ENCODE assay signal across 24 cellular contexts in the genomic region with DNA sequence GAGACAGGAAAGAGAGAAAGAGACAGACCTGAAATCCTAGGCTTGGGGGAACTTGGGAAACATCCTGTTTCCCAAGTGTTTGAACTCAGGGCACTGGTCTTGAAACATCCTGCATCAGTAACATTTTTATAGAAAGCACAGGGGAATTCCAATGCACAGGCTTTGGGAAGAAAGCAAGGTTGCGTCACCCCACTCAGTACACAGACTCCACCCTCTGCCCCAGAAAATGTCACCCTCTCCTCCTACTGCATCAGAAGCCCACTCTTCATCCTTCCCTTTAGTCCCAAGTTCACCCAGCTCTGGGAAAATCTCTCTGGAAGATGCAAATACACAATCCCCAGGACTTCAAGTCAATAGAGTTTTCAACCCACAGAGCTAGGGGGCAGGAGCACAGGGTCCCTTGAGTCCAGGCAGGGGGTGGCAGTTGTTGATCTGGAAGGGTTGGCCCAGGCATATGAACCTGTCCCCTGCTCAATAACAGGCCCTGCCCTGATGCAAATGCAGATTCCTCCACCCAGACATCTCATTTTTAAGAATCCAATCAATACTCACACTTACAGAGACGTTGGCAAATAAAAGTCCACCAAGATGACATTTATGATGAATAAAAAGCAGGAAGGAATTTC. TPM values are rescaled to one million over a fixed set of nuclear protein-coding genes. Genes with fewer than 3 reads are reported as not detected.
DNase-seq lines count a peak whose midpoint lies in the region; ATAC-seq, FAIRE-seq and TF ChIP-seq lines count a peak whose summit lies in the region.
"Had no signal": no experiment of that assay in that cellular context is flagged by ENCODE, and none has a peak within 500 bp of the region (broad histone marks: within the 10 kb centered on the region; RNA-seq: fewer than 3 reads in every experiment).

No MANE protein-coding gene starts in this region.

- no peaks in the 10 kb centered on the region for H3K79me1 ChIP-seq in IMR-90 (ENCODE audit: low read depth in 1 of 2, low read length in 2 of 2)

- H3K9ac ChIP-seq in IMR-90 (ENCODE audit: low read depth, low read length), result no peak overlapping the region

- no peak overlapping the region for H3K56ac ChIP-seq in IMR-90 (ENCODE audit: extremely low read depth, insufficient read depth, low read length)

- ATAC-seq in IMR-90 (ENCODE audit: low read depth), result no peak
- ATAC-seq in HG03432 (IDR thresholded peaks at IDR 0.05; ENCODE audit: unreplicated experiment), result no peak
- ATAC-seq: gastroesophageal sphincter, GM23338 had no signal

- no peak overlapping the region for H2BK15ac ChIP-seq in IMR-90 (ENCODE audit: low read depth, low read length)

- no peaks in the 10 kb centered on the region for H3K36me3 Mint-ChIP-seq in activated naive CD8-positive, alpha-beta T cell treated with anti-CD3 and anti-CD28 coated beads for 36 hours

- H3K4me1 Mint-ChIP-seq in activated naive CD8-positive, alpha-beta T cell treated with anti-CD3 and anti-CD28 coated beads for 36 hours, result no peaks in the 10 kb centered on the region
- H3K4me1 Mint-ChIP-seq: GM23338 had no signal

- no peak overlapping the region for H4K8ac ChIP-seq in IMR-90 (ENCODE audit: low read depth in 2 of 2, low read length in 2 of 2)

- no peak overlapping the region for H2AK5ac ChIP-seq in IMR-90 (ENCODE audit: low read depth, low read length)

- no peak overlapping the region for H3K14ac ChIP-seq in IMR-90 (replicated peaks; ENCODE audit: low read depth, low read length)

- H2BK5ac ChIP-seq in IMR-90 (ENCODE audit: low read depth, low read length, poor library complexity, severe bottlenecking), result no peak overlapping the region

- no peak for TF ChIP-seq RAD21 in IMR-90 (IDR thresholded peaks at IDR 0.05; ENCODE audit: low read length)

- TF ChIP-seq POLR2A in IMR-90 (IDR thresholded peaks at IDR 0.05; ENCODE audit: low read depth, low read length), result no peak

- H3K27me3 Mint-ChIP-seq in activated naive CD8-positive, alpha-beta T cell treated with anti-CD3 and anti-CD28 coated beads for 36 hours, result no peaks in the 10 kb centered on the region

- TF ChIP-seq CTCF in IMR-90 (conservative IDR thresholded peaks at IDR 0.05; ENCODE audit: low read depth, low read length) (no peak), cardiac fibroblast (IDR thresholded peaks at IDR 0.05; ENCODE audit: low read depth, low read length) (no peak)

- H3K4me1 ChIP-seq in IMR-90 (ENCODE audit: control insufficient read depth, insufficient read depth, low read length), result no peaks in the 10 kb centered on the region
- H3K4me1 ChIP-seq: gastroesophageal sphincter had no signal

- no peak overlapping the region for H3K27ac ChIP-seq in IMR-90 (ENCODE audit: insufficient read depth, low read length)
- H3K27ac ChIP-seq: dorsolateral prefrontal cortex, gastroesophageal sphincter had no signal

- no peak overlapping the region for H3K4me3 Mint-ChIP-seq in activated naive CD8-positive, alpha-beta T cell treated with anti-CD3 and anti-CD28 coated beads for 36 hours
- H3K4me3 Mint-ChIP-seq: GM23338 had no signal

- H3K4ac ChIP-seq in IMR-90 (ENCODE audit: low read depth, low read length), result no peak overlapping the region

- POLR2A ChIA-PET in IMR-90 (lab: Charles Lee; ENCODE audit: unreplicated experiment), result no interaction called here

- no peaks in the 10 kb centered on the region for H4K20me1 ChIP-seq in IMR-90 (ENCODE audit: insufficient read depth, low read length)

- no peak overlapping the region for H2BK20ac ChIP-seq in IMR-90 (ENCODE audit: low read depth, low read length)

- no TSS peak for BruUV-seq in IMR-90 (replicated peaks; lab: Mats Ljungman, UMichigan)

- no peak overlapping the region for H4K5ac ChIP-seq in IMR-90 (ENCODE audit: low read depth, low read length)

- H3K27ac Mint-ChIP-seq in activated naive CD8-positive, alpha-beta T cell treated with anti-CD3 and anti-CD28 coated beads for 36 hours, result no peak overlapping the region
- H3K27ac Mint-ChIP-seq: GM23338 had no signal

- CTCF ChIA-PET in IMR-90 (lab: Yijun Ruan, JAX), result no interaction called here

- dilution Hi-C loops in IMR-90 (cut with HindIII; ENCODE audit: low sequenced_read_pairs, unreplicated experiment), result no loop called here

- no peak overlapping the region for H3K4me3 ChIP-seq in IMR-90 (ENCODE audit: insufficient read depth, low read depth, low read length)
- H3K4me3 ChIP-seq in cardiac fibroblast (replicated peaks in 1 of 2; ENCODE audit: low read depth in 2 of 2, low read length in 2 of 2), result no peak overlapping the region
- H3K4me3 ChIP-seq: dorsolateral prefrontal cortex, gastroesophageal sphincter, GM23338, spleen had no signal

- intact Hi-C loops in IMR-90 (cut with micrococcal nuclease), result no loop called here

- H2AK9ac ChIP-seq in IMR-90 (replicated peaks; ENCODE audit: low read depth, low read length, poor library complexity), result no peak overlapping the region

- H2BK120ac ChIP-seq in IMR-90 (ENCODE audit: low read depth, low read length), result no peak overlapping the region

- no peak overlapping the region for H2AFZ ChIP-seq in IMR-90 (replicated peaks; ENCODE audit: low read length, poor library complexity)
- H2AFZ ChIP-seq: GM23338 had no signal

- peaks cover 6% of the 10 kb centered on the region for H3K9me3 ChIP-seq in IMR-90 (ENCODE audit: control insufficient read depth, insufficient read depth, low read length)

- no peaks in the 10 kb centered on the region for H3K36me3 ChIP-seq in IMR-90 (ENCODE audit: control insufficient read depth, insufficient read depth, low read length)

- H4K91ac ChIP-seq in IMR-90 (ENCODE audit: insufficient read depth, low read depth, low read length), result no peak overlapping the region

- H3K9me1 ChIP-seq in IMR-90 (ENCODE audit: insufficient read depth, low read length), result 0 out of 2 replicates have a peak, but pooled peaks cover 5% of the 10 kb centered on the region

- no peak overlapping the region for H3K18ac ChIP-seq in IMR-90 (ENCODE audit: low read depth, low read length)

- H3K9me3 Mint-ChIP-seq in activated naive CD8-positive, alpha-beta T cell treated with anti-CD3 and anti-CD28 coated beads for 36 hours, result peaks cover 4% of the 10 kb centered on the region

- in situ Hi-C loops in IMR-90 (cut with MboI; ENCODE audit: low sequenced_read_pairs), result no loop called here

- no peak for FAIRE-seq in urothelium cell line (lab: Jason Lieb, UNC)
- FAIRE-seq: GM12892, GM19239 had no signal

- DNase-seq in IMR-90 (peak; percentile 22), cardiac fibroblast (ENCODE audit: low read depth in 2 of 2) (peak; percentile 27 to 52), iris pigment epithelial cell (ENCODE audit: low read depth) (peak; percentile 34), urothelium cell line (ENCODE audit: low spot score) (peak; percentile 1)
- DNase-seq in activated naive CD8-positive, alpha-beta T cell treated with anti-CD3 and anti-CD28 coated beads for 36 hours, result no peak
- no peak for DNase-seq in stimulated activated CD4-positive, alpha-beta T cell treated with anti-CD3 and anti-CD28 coated beads, Interleukin-4, amount 100 ng/mL, for 1 hour
- DNase-seq: activated naive CD4-positive, alpha-beta T cell treated with Interleukin-2 at 50 U/mL for 16 hours; activated T-cell treated with anti-CD3 and anti-CD28 coated beads, Interleukin-2, amount 50 U/mL, for 48 hours; central memory CD4-positive, alpha-beta T cell; DMS79 treated with DMSO at 0.1 percent for 48 hours; dorsolateral prefrontal cortex; kidney; NCI-H82; SIG-M5; spleen; stimulated activated CD4-positive, alpha-beta T cell treated with anti-CD3 and anti-CD28 coated beads, Interleukin-4, amount 100 ng/mL, for 24 hours; stimulated activated naive CD4-positive, alpha-beta T cell treated with Interleukin-2 at 50 U/mL for 16 hours had no signal

- H3K27me3 ChIP-seq in IMR-90 (ENCODE audit: control insufficient read depth, insufficient read depth, low read length), result peaks cover 45% of the 10 kb centered on the region
- H3K27me3 ChIP-seq: dorsolateral prefrontal cortex, gastroesophageal sphincter, spleen had no signal

- H3K23ac ChIP-seq in IMR-90 (ENCODE audit: low read depth, low read length), result no peak overlapping the region

- no CpG with 5 or more reads among the region's 2 CpGs for WGBS in IMR-90 (ENCODE audit: extremely low coverage in 2 of 2, insufficient read length in 1 of 2), 2 experiments

- H3K4me2 ChIP-seq in IMR-90 (ENCODE audit: low read depth, low read length), result no peak overlapping the region
- H3K4me2 ChIP-seq: GM23338 had no signal

TF ChIP-seq in IMR-90, 13 proteins besides CTCF, POLR2A, EP300 and RAD21:
- no peak for TF ChIP-seq CHD1 (IDR thresholded peaks at IDR 0.05; ENCODE audit: low read depth, low read length)
- TF ChIP-seq CEBPB (IDR thresholded peaks at IDR 0.05; ENCODE audit: low read depth, low read length), result peak; percentile 34; the same call in 1 of the 2 replicates
- no peak for TF ChIP-seq MAFK (IDR thresholded peaks at IDR 0.05; ENCODE audit: low read depth, low read length)
- no peak for TF ChIP-seq RFX5 (IDR thresholded peaks at IDR 0.05; ENCODE audit: low read depth, low read length)

RNA-seq across cellular contexts. Expression of a gene that starts 1.7 kb away (rescaled TPM):
- not detected in 2 replicates for total RNA-seq in IMR-90 (2012; rRNA removed)
- not detected in 2 replicates for polyA plus RNA-seq in IMR-90 (2012; rRNA removed)
- polyA plus RNA-seq in IMR-90 (2012; cell fraction: cytosol; rRNA removed), result 0.01 TPM in 1 of 2 replicates, not detected in the other
- polyA plus RNA-seq in IMR-90 (2012; cell fraction: nucleus; rRNA removed; ENCODE audit: low replicate concordance), result 0.21 and 0.56 TPM in 2 replicates
- under 1 TPM; 0.10 to 0.12 TPM for total RNA-seq in activated naive CD8-positive, alpha-beta T cell treated with anti-CD3 and anti-CD28 coated beads for 36 hours

RNA-seq across cellular contexts. Expression of a gene that starts 21.5 kb away (rescaled TPM):
- not detected in 2 replicates for total RNA-seq in IMR-90 (2012; rRNA removed)
- polyA plus RNA-seq in IMR-90 (2012; rRNA removed), result not detected in 2 replicates
- polyA plus RNA-seq in IMR-90 (2012; cell fraction: cytosol; rRNA removed), result not detected in 2 replicates
- polyA plus RNA-seq in IMR-90 (2012; cell fraction: nucleus; rRNA removed; ENCODE audit: low replicate concordance), result not detected in 2 replicates
- not detected for total RNA-seq in activated naive CD8-positive, alpha-beta T cell treated with anti-CD3 and anti-CD28 coated beads for 36 hours
- total RNA-seq: activated CD8-positive, alpha-beta memory T cell treated with anti-CD3 and anti-CD28 coated beads for 36 hours; gastroesophageal sphincter; GM23338; kidney; lung microvascular endothelial cell had no signal
- polyA plus RNA-seq: GM23338 had no signal

RNA-seq across cellular contexts. Expression of a gene that starts 50.6 kb away (rescaled TPM):
- total RNA-seq in IMR-90 (2012; rRNA removed), result 5.2 and 5.3 TPM in 2 replicates
- 3.6 and 4.0 TPM in 2 replicates for polyA plus RNA-seq in IMR-90 (2012; rRNA removed)
- polyA plus RNA-seq in IMR-90 (2012; cell fraction: cytosol; rRNA removed), result 1.7 and 2.0 TPM in 2 replicates
- 2.0 and 3.8 TPM in 2 replicates for polyA plus RNA-seq in IMR-90 (2012; cell fraction: nucleus; rRNA removed; ENCODE audit: low replicate concordance)
- total RNA-seq in activated naive CD8-positive, alpha-beta T cell treated with anti-CD3 and anti-CD28 coated beads for 36 hours, result 1 to 10 TPM; 7.0 to 7.2 TPM

Comparison
In these comparisons a context has a peak if more than half of its experiments do, and no peak if none do; other contexts are left out.
1. DNase-seq: peak in IMR-90 (single experiment), cardiac fibroblast (2 of 2), iris pigment epithelial cell (single experiment) and urothelium cell line (single experiment); none in activated naive CD8-positive, alpha-beta T cell treated with anti-CD3 and anti-CD28 coated beads for 36 hours (single experiment) and stimulated activated CD4-positive, alpha-beta T cell treated with anti-CD3 and anti-CD28 coated beads, Interleukin-4, amount 100 ng/mL, for 1 hour (single experiment).